In genomic region chr15:69395460-69395859, GRCh38 we compare ENCODE assay signal across 1 cellular context.
TF ChIP-seq lines count a peak whose summit lies in the region.

No MANE protein-coding gene starts in this region.

TF ChIP-seq in HepG2, 621 proteins besides CTCF, POLR2A, EP300 and RAD21:
- TF ChIP-seq TRIM22 (IDR thresholded peaks at IDR 0.05): no peak
- TF ChIP-seq TCF12 (IDR thresholded peaks at IDR 0.05): no peak
- no peak for TF ChIP-seq TCF12 (CRISPR knock-in tag; IDR thresholded peaks at IDR 0.05)
- TF ChIP-seq JUNB (CRISPR knock-in tag; IDR thresholded peaks at IDR 0.05; ENCODE audit: borderline replicate concordance): no peak
- TF ChIP-seq ZNF337 (CRISPR knock-in tag; IDR thresholded peaks at IDR 0.05; ENCODE audit: borderline replicate concordance, low read depth): no peak
- no peak for TF ChIP-seq GLMP (CRISPR knock-in tag; IDR thresholded peaks at IDR 0.05; ENCODE audit: borderline replicate concordance)
- TF ChIP-seq RBAK (CRISPR knock-in tag; IDR thresholded peaks at IDR 0.05): no peak
- TF ChIP-seq USF2 (IDR thresholded peaks at IDR 0.05; ENCODE audit: low read depth, low read length): peak; percentile 43
- TF ChIP-seq USF2 (CRISPR knock-in tag; IDR thresholded peaks at IDR 0.05; ENCODE audit: borderline replicate concordance): no peak
- TF ChIP-seq TBX3 (IDR thresholded peaks at IDR 0.05; ENCODE audit: borderline replicate concordance): no peak
